Comparison of ENCODE assay signal across 15 cellular contexts in the genomic region with DNA sequence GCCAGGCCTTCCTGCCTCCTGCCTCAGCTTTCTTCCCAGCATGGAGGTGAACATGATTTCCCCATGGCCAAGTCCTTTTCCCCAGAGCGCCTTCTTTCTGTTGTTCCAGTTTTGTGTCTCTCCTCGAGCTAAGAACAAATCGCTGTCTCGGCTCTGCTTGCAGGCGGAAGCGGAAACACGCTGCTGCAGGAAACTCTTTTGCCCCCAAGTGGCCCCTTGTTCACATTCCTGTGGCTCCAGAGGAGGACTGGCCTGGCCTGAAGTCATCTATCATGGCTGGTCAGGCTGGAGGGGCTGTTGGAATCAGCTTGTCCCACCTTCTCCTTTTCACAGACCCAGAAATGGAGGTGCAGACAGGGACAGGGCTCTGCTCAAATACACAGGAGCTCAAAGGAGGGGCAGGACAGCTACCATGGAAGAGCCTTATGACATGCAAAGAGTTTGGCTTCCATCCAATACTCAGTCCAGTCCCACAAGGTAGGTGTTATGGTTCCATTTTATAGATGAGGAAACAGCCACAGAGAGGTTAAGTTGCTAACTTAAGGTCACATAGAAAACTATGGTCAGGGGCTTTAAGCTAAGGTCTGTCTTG.
DNase-seq lines count a peak whose midpoint lies in the region; ATAC-seq and TF ChIP-seq lines count a peak whose summit lies in the region.
"Had no signal": no experiment of that assay in that cellular context is flagged by ENCODE, and none has a peak within 500 bp of the region (broad histone marks: within the 10 kb centered on the region; RNA-seq: fewer than 3 reads in every experiment).

No MANE protein-coding gene starts in this region.

- no peak overlapping the region for H3K4me3 ChIP-seq in neural progenitor cell
- H3K4me3 ChIP-seq: vagina had no signal

- no peak overlapping the region for H3K4me3 Mint-ChIP-seq in neural progenitor cell
- H3K4me3 Mint-ChIP-seq: stimulated activated naive CD8-positive, alpha-beta T cell treated with anti-CD3 and anti-CD28 coated beads, Interleukin-15, Interleukin-2, amounts not matched to agents 100 ng/mL and 50 ng/mL, for 24 hours; T-helper 1 cell treated with Interleukin-12 subunit alpha and Interleukin-12 subunit beta and Interleukin-4 antibody, amounts not matched to agents 30 μg/mL and 1 μg/mL, for 36 hours had no signal

- peaks cover 32% of the 10 kb centered on the region for H3K4me1 Mint-ChIP-seq in neural progenitor cell

- H3F3A ChIP-seq in neural progenitor cell (ENCODE audit: low read depth) = no peaks in the 10 kb centered on the region

- no peaks in the 10 kb centered on the region for H3K36me3 Mint-ChIP-seq in neural progenitor cell

- no peaks in the 10 kb centered on the region for H3K9me3 Mint-ChIP-seq in neural progenitor cell
- H3K9me3 Mint-ChIP-seq: stimulated activated naive CD8-positive, alpha-beta T cell treated with anti-CD3 and anti-CD28 coated beads, Interleukin-15, Interleukin-2, amounts not matched to agents 100 ng/mL and 50 ng/mL, for 24 hours; T-helper 1 cell treated with Interleukin-12 subunit alpha and Interleukin-12 subunit beta and Interleukin-4 antibody, amounts not matched to agents 30 μg/mL and 1 μg/mL, for 36 hours had no signal

- H3K27ac Mint-ChIP-seq in neural progenitor cell = peak overlapping the region; percentile 91
- H3K27ac Mint-ChIP-seq: stimulated activated naive CD8-positive, alpha-beta T cell treated with anti-CD3 and anti-CD28 coated beads, Interleukin-15, Interleukin-2, amounts not matched to agents 100 ng/mL and 50 ng/mL, for 24 hours; T-helper 1 cell treated with Interleukin-12 subunit alpha and Interleukin-12 subunit beta and Interleukin-4 antibody, amounts not matched to agents 30 μg/mL and 1 μg/mL, for 36 hours had no signal

- H3K27ac ChIP-seq in neural progenitor cell = peak overlapping the region; percentile 25
- H3K27ac ChIP-seq: vagina had no signal

- no peaks in the 10 kb centered on the region for H3K9me3 ChIP-seq in neural progenitor cell (ENCODE audit: low read depth)
- H3K9me3 ChIP-seq: vagina had no signal

- H3K4me2 ChIP-seq in neural progenitor cell = no peak overlapping the region

- H2AFZ ChIP-seq in neural progenitor cell (replicated peaks) = peak overlapping the region; percentile 45

- no peaks in the 10 kb centered on the region for H3K36me3 ChIP-seq in neural progenitor cell
- H3K36me3 ChIP-seq: vagina had no signal

- peaks cover 8% of the 10 kb centered on the region for H3K4me1 ChIP-seq in neural progenitor cell
- H3K4me1 ChIP-seq: vagina had no signal

- H4K20me1 ChIP-seq in neural progenitor cell (ENCODE audit: low read depth) = no peaks in the 10 kb centered on the region

- no peak for ATAC-seq in left ventricle myocardium superior
- ATAC-seq: Right ventricle myocardium inferior had no signal

- no peaks in the 10 kb centered on the region for H3K79me2 ChIP-seq in neural progenitor cell (ENCODE audit: low read depth)

- TF ChIP-seq CTCF in neural progenitor cell (IDR thresholded peaks at IDR 0.05) = no peak

- DNase-seq in EL (peak; percentile 12), astrocyte of the hippocampus (ENCODE audit: low read depth, low spot score) (peak; percentile 62), glomerular visceral epithelial cell (ENCODE audit: extremely low spot score) (peak; percentile 2), neural progenitor cell (ENCODE audit: low spot score) (peak; percentile 24), NCI-H345 (lab: John Stamatoyannopoulos, UW) (no peak), mucosa of gallbladder (ENCODE audit: low spot score) (no peak), left ventricle myocardium superior (no peak), ureter (ENCODE audit: low spot score) (no peak)
- DNase-seq: activated CD4-positive, CD25-positive, alpha-beta regulatory T cell; midbrain; small intestine had no signal

- intact Hi-C loops in left ventricle myocardium superior (cut with micrococcal nuclease) = no loop called here

- peaks cover 17% of the 10 kb centered on the region for H3K27me3 Mint-ChIP-seq in neural progenitor cell (ENCODE audit: insufficient read depth, low read depth)

- H3K27me3 ChIP-seq in neural progenitor cell = no peaks in the 10 kb centered on the region
- H3K27me3 ChIP-seq: vagina had no signal

- no peak overlapping the region for H3K9ac ChIP-seq in neural progenitor cell

Comparison
In these comparisons a context has a peak if more than half of its experiments do, and no peak if none do; other contexts are left out.
1. DNase-seq: peak in EL (single experiment), astrocyte of the hippocampus (single experiment), glomerular visceral epithelial cell (single experiment) and neural progenitor cell (single experiment); none in NCI-H345 (single experiment), mucosa of gallbladder (single experiment), left ventricle myocardium superior (single experiment) and ureter (single experiment).